ENCODE assay signal across 8 cellular contexts in the genomic region with DNA sequence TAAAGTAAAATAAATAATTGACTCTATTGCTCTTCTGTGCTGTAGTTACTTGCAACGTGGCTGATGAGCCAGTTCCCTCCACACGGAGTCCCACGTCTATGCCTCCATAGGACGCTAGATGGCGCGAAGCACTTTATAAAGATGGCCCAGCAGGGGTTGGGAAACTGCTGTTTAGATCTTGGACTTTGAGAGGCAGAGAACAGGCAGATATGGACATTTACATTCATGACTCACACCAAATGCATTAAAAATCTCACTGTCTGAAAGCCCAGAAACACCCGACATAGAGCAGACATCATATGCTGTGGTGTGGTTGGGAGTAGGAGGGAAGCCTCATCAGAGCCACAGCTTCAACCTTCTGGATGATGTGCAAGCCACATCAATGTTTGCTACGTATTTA.
A peak's percentile ranks its signal among the peaks of the same experiment; 100 is the strongest.
DNase-seq lines count a peak whose midpoint lies in the region; ATAC-seq and TF ChIP-seq lines count a peak whose summit lies in the region.

No MANE protein-coding gene starts in this region.

- H3K4me3 Mint-ChIP-seq in WTC11 = no peak overlapping the region
- no peak overlapping the region for H3K4me3 Mint-ChIP-seq in stimulated activated naive B cell treated with anti-CD40 and anti-IgM and Interleukin-4, amounts not matched to agents 10 μg/mL and 1 μg/mL and 100 μg/mL, for 72 hours

- DNase-seq in Caki2 (ENCODE audit: low read depth) = peak; percentile 70
- DNase-seq in NCI-H2196 treated with DMSO at 0.1 percent for 48 hours (lab: John Stamatoyannopoulos, UW; ENCODE audit: unreplicated experiment) = peak; percentile 68
- DNase-seq in WTC11 (ENCODE audit: low spot score) = peak; percentile 79
- peak; percentile 2 for DNase-seq in effector CD8-positive, alpha-beta T cell (lab: John Stamatoyannopoulos, UW)
- peak; percentile 93 for DNase-seq in medulla oblongata (ENCODE audit: extremely low spot score)
- peak; percentile 24 for DNase-seq in stimulated activated naive B cell treated with anti-CD40 and anti-IgM and Interleukin-4, amounts not matched to agents 10 μg/mL and 1 μg/mL and 100 μg/mL, for 72 hours

- H3K36me3 Mint-ChIP-seq in WTC11 = no peaks in the 10 kb centered on the region
- no peaks in the 10 kb centered on the region for H3K36me3 Mint-ChIP-seq in stimulated activated naive B cell treated with anti-CD40 and anti-IgM and Interleukin-4, amounts not matched to agents 10 μg/mL and 1 μg/mL and 100 μg/mL, for 72 hours

- in situ Hi-C loops in Caki2 (cut with HindIII; ENCODE audit: low pct_unique_long_range_greater_than_20kb, low sequenced_read_pairs) = no loop called here

- H3K4me1 Mint-ChIP-seq in WTC11 = peaks cover 3% of the 10 kb centered on the region; the same call in 1 of the 2 replicates
- no peaks in the 10 kb centered on the region for H3K4me1 Mint-ChIP-seq in stimulated activated naive B cell treated with anti-CD40 and anti-IgM and Interleukin-4, amounts not matched to agents 10 μg/mL and 1 μg/mL and 100 μg/mL, for 72 hours

- peak; percentile 95 for ATAC-seq in GM19372 (IDR thresholded peaks at IDR 0.05; ENCODE audit: low read depth, unreplicated experiment)
- peak; percentile 99 for ATAC-seq in HG03354 (IDR thresholded peaks at IDR 0.05; ENCODE audit: poor library complexity, severe bottlenecking, unreplicated experiment)
- ATAC-seq in WTC11 = peak; percentile 97
- ATAC-seq in stimulated activated naive B cell treated with anti-CD40 and anti-IgM and Interleukin-4, amounts not matched to agents 10 μg/mL and 1 μg/mL and 100 μg/mL, for 72 hours (replicated peaks) = peak; percentile 92 to 94

- peak; percentile 65 for TF ChIP-seq CTCF in WTC11 (IDR thresholded peaks at IDR 0.05)

- no peaks in the 10 kb centered on the region for H3K27me3 Mint-ChIP-seq in WTC11 (ENCODE audit: low read depth)
- peaks cover 6 to 10% of the 10 kb centered on the region in 2 donors for H3K27me3 Mint-ChIP-seq in stimulated activated naive B cell treated with anti-CD40 and anti-IgM and Interleukin-4, amounts not matched to agents 10 μg/mL and 1 μg/mL and 100 μg/mL, for 72 hours

- POLR2A ChIA-PET in WTC11 (lab: Charles Lee) = no interaction called here

- CTCF ChIA-PET in WTC11 (lab: Charles Lee) = interaction anchor here (1.0 to 1.4 kb wide), 2 partner anchors 8 to 27 kb away, joined by 5 to 8 read pairs; no protein-coding TSS in a partner anchor

- no peaks in the 10 kb centered on the region for H3K9me3 Mint-ChIP-seq in WTC11
- no peaks in the 10 kb centered on the region for H3K9me3 Mint-ChIP-seq in stimulated activated naive B cell treated with anti-CD40 and anti-IgM and Interleukin-4, amounts not matched to agents 10 μg/mL and 1 μg/mL and 100 μg/mL, for 72 hours

- no peak overlapping the region for H3K27ac Mint-ChIP-seq in WTC11
- H3K27ac Mint-ChIP-seq in stimulated activated naive B cell treated with anti-CD40 and anti-IgM and Interleukin-4, amounts not matched to agents 10 μg/mL and 1 μg/mL and 100 μg/mL, for 72 hours = no peak overlapping the region

TF ChIP-seq in WTC11, 78 proteins besides CTCF, POLR2A, EP300 and RAD21:
- TF ChIP-seq OVOL2 (CRISPR knock-in tag; IDR thresholded peaks at IDR 0.05; ENCODE audit: borderline replicate concordance) = no peak
- no peak for TF ChIP-seq ETV6 (CRISPR knock-in tag; IDR thresholded peaks at IDR 0.05)
- TF ChIP-seq, protein P1, sequence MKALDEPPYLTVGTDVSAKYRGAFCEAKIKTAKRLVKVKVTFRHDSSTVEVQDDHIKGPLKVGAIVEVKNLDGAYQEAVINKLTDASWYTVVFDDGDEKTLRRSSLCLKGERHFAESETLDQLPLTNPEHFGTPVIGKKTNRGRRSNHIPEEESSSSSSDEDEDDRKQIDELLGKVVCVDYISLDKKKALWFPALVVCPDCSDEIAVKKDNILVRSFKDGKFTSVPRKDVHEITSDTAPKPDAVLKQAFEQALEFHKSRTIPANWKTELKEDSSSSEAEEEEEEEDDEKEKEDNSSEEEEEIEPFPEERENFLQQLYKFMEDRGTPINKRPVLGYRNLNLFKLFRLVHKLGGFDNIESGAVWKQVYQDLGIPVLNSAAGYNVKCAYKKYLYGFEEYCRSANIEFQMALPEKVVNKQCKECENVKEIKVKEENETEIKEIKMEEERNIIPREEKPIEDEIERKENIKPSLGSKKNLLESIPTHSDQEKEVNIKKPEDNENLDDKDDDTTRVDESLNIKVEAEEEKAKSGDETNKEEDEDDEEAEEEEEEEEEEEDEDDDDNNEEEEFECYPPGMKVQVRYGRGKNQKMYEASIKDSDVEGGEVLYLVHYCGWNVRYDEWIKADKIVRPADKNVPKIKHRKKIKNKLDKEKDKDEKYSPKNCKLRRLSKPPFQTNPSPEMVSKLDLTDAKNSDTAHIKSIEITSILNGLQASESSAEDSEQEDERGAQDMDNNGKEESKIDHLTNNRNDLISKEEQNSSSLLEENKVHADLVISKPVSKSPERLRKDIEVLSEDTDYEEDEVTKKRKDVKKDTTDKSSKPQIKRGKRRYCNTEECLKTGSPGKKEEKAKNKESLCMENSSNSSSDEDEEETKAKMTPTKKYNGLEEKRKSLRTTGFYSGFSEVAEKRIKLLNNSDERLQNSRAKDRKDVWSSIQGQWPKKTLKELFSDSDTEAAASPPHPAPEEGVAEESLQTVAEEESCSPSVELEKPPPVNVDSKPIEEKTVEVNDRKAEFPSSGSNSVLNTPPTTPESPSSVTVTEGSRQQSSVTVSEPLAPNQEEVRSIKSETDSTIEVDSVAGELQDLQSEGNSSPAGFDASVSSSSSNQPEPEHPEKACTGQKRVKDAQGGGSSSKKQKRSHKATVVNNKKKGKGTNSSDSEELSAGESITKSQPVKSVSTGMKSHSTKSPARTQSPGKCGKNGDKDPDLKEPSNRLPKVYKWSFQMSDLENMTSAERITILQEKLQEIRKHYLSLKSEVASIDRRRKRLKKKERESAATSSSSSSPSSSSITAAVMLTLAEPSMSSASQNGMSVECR (CRISPR knock-in tag; IDR thresholded peaks at IDR 0.05; ENCODE audit: borderline replicate concordance) = no peak
- TF ChIP-seq, protein P2, sequence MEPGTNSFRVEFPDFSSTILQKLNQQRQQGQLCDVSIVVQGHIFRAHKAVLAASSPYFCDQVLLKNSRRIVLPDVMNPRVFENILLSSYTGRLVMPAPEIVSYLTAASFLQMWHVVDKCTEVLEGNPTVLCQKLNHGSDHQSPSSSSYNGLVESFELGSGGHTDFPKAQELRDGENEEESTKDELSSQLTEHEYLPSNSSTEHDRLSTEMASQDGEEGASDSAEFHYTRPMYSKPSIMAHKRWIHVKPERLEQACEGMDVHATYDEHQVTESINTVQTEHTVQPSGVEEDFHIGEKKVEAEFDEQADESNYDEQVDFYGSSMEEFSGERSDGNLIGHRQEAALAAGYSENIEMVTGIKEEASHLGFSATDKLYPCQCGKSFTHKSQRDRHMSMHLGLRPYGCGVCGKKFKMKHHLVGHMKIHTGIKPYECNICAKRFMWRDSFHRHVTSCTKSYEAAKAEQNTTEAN (CRISPR knock-in tag; IDR thresholded peaks at IDR 0.05) = no peak
- TF ChIP-seq, protein P3, sequence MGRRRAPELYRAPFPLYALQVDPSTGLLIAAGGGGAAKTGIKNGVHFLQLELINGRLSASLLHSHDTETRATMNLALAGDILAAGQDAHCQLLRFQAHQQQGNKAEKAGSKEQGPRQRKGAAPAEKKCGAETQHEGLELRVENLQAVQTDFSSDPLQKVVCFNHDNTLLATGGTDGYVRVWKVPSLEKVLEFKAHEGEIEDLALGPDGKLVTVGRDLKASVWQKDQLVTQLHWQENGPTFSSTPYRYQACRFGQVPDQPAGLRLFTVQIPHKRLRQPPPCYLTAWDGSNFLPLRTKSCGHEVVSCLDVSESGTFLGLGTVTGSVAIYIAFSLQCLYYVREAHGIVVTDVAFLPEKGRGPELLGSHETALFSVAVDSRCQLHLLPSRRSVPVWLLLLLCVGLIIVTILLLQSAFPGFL (CRISPR knock-in tag; IDR thresholded peaks at IDR 0.05; ENCODE audit: borderline replicate concordance) = no peak
- TF ChIP-seq SP1 (CRISPR knock-in tag; conservative IDR thresholded peaks at IDR 0.05) = no peak

Comparison
In these comparisons a context has a peak if more than half of its experiments do, and no peak if none do; other contexts are left out.
1. Peak in every context shown above with its lines: DNase-seq and ATAC-seq.
2. DNase-seq: peak in every context shown above with its lines; median percentile 93 in medulla oblongata; 79 in WTC11; 70 in Caki2; 68 in NCI-H2196 treated with DMSO at 0.1 percent for 48 hours; 24 in stimulated activated naive B cell treated with anti-CD40 and anti-IgM and Interleukin-4, amounts not matched to agents 10 μg/mL and 1 μg/mL and 100 μg/mL, for 72 hours; 2 in effector CD8-positive, alpha-beta T cell.